ENCODE assay signal across 17 cellular contexts in the genomic region with DNA sequence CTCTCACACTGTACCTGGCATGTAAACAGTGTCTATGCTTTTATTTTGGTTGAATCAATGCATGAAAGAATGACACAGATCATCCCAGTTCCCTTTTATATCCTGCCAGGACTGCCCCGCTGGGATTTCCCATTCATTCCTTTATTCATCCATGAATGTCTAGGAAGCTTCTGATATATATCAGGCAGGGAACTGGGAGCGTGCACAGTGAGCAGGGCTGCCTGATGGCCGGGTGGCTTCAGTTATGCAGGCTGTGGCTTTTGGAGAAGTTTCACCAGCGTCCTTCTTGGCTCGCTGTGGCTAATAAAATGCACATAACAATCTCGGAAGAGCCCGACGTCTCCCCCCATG.
A peak's percentile ranks its signal among the peaks of the same experiment; 100 is the strongest.
DNase-seq lines count a peak whose midpoint lies in the region; ATAC-seq and TF ChIP-seq lines count a peak whose summit lies in the region.
"Had no signal": no experiment of that assay in that cellular context is flagged by ENCODE, and none has a peak within 500 bp of the region (broad histone marks: within the 10 kb centered on the region; RNA-seq: fewer than 3 reads in every experiment).

No MANE protein-coding gene starts in this region.

- no peaks in the 10 kb centered on the region for H3K36me3 ChIP-seq in osteoblast (ENCODE audit: insufficient read depth, low read length)
- H3K36me3 ChIP-seq: BLaER1 treated with 17β-estradiol and CSF1 and Interleukin-3, amounts not matched to agents 10 nM and 100 nM; HAP-1 had no signal

- peak; percentile 3 for DNase-seq in activated CD8-positive, alpha-beta memory T cell treated with anti-CD3 and anti-CD28 coated beads, Interleukin-2, amount 50 U/mL, for 48 hours
- no peak for DNase-seq in activated CD8-positive, alpha-beta memory T cell treated with anti-CD3 and anti-CD28 coated beads, Interleukin-2, amount 50 U/mL, for 4 hours
- DNase-seq in ecto neural progenitor cell (ENCODE audit: low spot score) = peak; percentile 13
- DNase-seq in osteoblast (ENCODE audit: insufficient read length, low spot score, missing footprints) = peak; percentile 50
- peak; percentile 18 for DNase-seq in type B pancreatic cell (ENCODE audit: extremely low spot score, unreplicated experiment)
- no peak for DNase-seq in NCI-H510A (lab: John Stamatoyannopoulos, UW)
- DNase-seq: 8988T, Calu3, DMS79 treated with DMSO at 0.1 percent for 48 hours, GF-D8, IMR-90 had no signal

- H3K4me3 Mint-ChIP-seq in type B pancreatic cell = no peak overlapping the region
- H3K4me3 Mint-ChIP-seq: B cell; CD8-positive, alpha-beta T cell had no signal

- H2AFZ ChIP-seq in osteoblast (ENCODE audit: low read length) = no peak overlapping the region

- no peak overlapping the region for H3K27ac ChIP-seq in osteoblast (ENCODE audit: low read depth, low read length)
- H3K27ac ChIP-seq: BLaER1 treated with 17β-estradiol and CSF1 and Interleukin-3, amounts not matched to agents 10 nM and 100 nM; HL-60 had no signal

- H3K4me1 ChIP-seq in osteoblast (ENCODE audit: insufficient read depth, low read length) = no peaks in the 10 kb centered on the region
- H3K4me1 ChIP-seq: HAP-1 had no signal

- no peaks in the 10 kb centered on the region for H3K79me2 ChIP-seq in osteoblast (ENCODE audit: insufficient read depth, low read length)

- no peak overlapping the region for H3K27ac Mint-ChIP-seq in type B pancreatic cell
- H3K27ac Mint-ChIP-seq: B cell; CD8-positive, alpha-beta T cell had no signal

- H3K27me3 ChIP-seq in osteoblast (ENCODE audit: insufficient read depth, low read length) = no peaks in the 10 kb centered on the region
- H3K27me3 ChIP-seq: BLaER1 treated with 17β-estradiol and CSF1 and Interleukin-3, amounts not matched to agents 10 nM and 100 nM had no signal

- no peak for ATAC-seq in HG03342 (IDR thresholded peaks at IDR 0.05; ENCODE audit: unreplicated experiment)
- ATAC-seq: CD8-positive, alpha-beta T cell had no signal

- no peaks in the 10 kb centered on the region for H3K4me1 Mint-ChIP-seq in type B pancreatic cell (ENCODE audit: unreplicated experiment)
- H3K4me1 Mint-ChIP-seq: B cell had no signal

- H3K9me3 ChIP-seq in osteoblast (ENCODE audit: low read depth, low read length) = no peaks in the 10 kb centered on the region
- H3K9me3 ChIP-seq: BLaER1 treated with 17β-estradiol and CSF1 and Interleukin-3, amounts not matched to agents 10 nM and 100 nM; HAP-1 had no signal

- TF ChIP-seq CTCF in osteoblast (IDR thresholded peaks at IDR 0.05; ENCODE audit: extremely low read depth, low read depth, low read length) = no peak
- TF ChIP-seq CTCF in type B pancreatic cell (conservative IDR thresholded peaks at IDR 0.05) = no peak

- H3K9me3 Mint-ChIP-seq in type B pancreatic cell = peaks cover 5% of the 10 kb centered on the region
- H3K9me3 Mint-ChIP-seq: CD8-positive, alpha-beta T cell had no signal

- H3K4me3 ChIP-seq in osteoblast (ENCODE audit: insufficient read depth, low read length) = no peak overlapping the region
- H3K4me3 ChIP-seq: BLaER1 treated with 17β-estradiol and CSF1 and Interleukin-3, amounts not matched to agents 10 nM and 100 nM; HAP-1 had no signal

- no peaks in the 10 kb centered on the region for H4K20me1 ChIP-seq in osteoblast (ENCODE audit: insufficient read depth, low read length)
- H4K20me1 ChIP-seq: BLaER1 treated with 17β-estradiol and CSF1 and Interleukin-3, amounts not matched to agents 10 nM and 100 nM had no signal

- H3K36me3 Mint-ChIP-seq in type B pancreatic cell = no peaks in the 10 kb centered on the region
- H3K36me3 Mint-ChIP-seq: CD8-positive, alpha-beta T cell had no signal

- H3K4me2 ChIP-seq in osteoblast (ENCODE audit: insufficient read depth, low read length) = no peak overlapping the region
- H3K4me2 ChIP-seq: BLaER1 treated with 17β-estradiol and CSF1 and Interleukin-3, amounts not matched to agents 10 nM and 100 nM had no signal

- H3K27me3 Mint-ChIP-seq in type B pancreatic cell = no peaks in the 10 kb centered on the region
- H3K27me3 Mint-ChIP-seq: B cell had no signal

Comparison
In these comparisons a context has a peak if more than half of its experiments do, and no peak if none do; other contexts are left out.
1. DNase-seq: peak in activated CD8-positive, alpha-beta memory T cell treated with anti-CD3 and anti-CD28 coated beads, Interleukin-2, amount 50 U/mL, for 48 hours (single experiment), ecto neural progenitor cell (single experiment), osteoblast (single experiment) and type B pancreatic cell (single experiment); none in activated CD8-positive, alpha-beta memory T cell treated with anti-CD3 and anti-CD28 coated beads, Interleukin-2, amount 50 U/mL, for 4 hours (single experiment) and NCI-H510A (single experiment).